Comparison of ENCODE assay signal across 15 cellular contexts in genomic region chr4:136796953-136797352, GRCh38.
DNase-seq lines count a peak whose midpoint lies in the region; ATAC-seq and TF ChIP-seq lines count a peak whose summit lies in the region.
"Had no signal": no experiment of that assay in that cellular context is flagged by ENCODE, and none has a peak within 500 bp of the region (broad histone marks: within the 10 kb centered on the region; RNA-seq: fewer than 3 reads in every experiment).

No MANE protein-coding gene starts in this region.

- H3K9ac ChIP-seq in H9 (ENCODE audit: extremely low read depth, insufficient read length, low read length), result no peak overlapping the region
- H3K9ac ChIP-seq: BLaER1 treated with 17β-estradiol and CSF1 and Interleukin-3, amounts not matched to agents 10 nM and 100 nM had no signal

- H3K4me2 ChIP-seq in H9 (ENCODE audit: insufficient read depth, insufficient read length, low read length), result peak overlapping the region; percentile 12
- H3K4me2 ChIP-seq: BLaER1 treated with 17β-estradiol and CSF1 and Interleukin-3, amounts not matched to agents 10 nM and 100 nM had no signal

- no peak overlapping the region for H3T11ph ChIP-seq in H9 (ENCODE audit: low read length)

- H3K23ac ChIP-seq in H9 (ENCODE audit: insufficient read length, low read depth, low read length), result no peak overlapping the region

- H3K4ac ChIP-seq in H9 (ENCODE audit: low read depth, low read length), result no peak overlapping the region

- no peaks in the 10 kb centered on the region for H3K36me3 ChIP-seq in iPS DF 6.9 (ENCODE audit: control insufficient read depth, insufficient read depth, low read length)
- H3K36me3 ChIP-seq: BLaER1 treated with 17β-estradiol and CSF1 and Interleukin-3, amounts not matched to agents 10 nM and 100 nM had no signal

- H2AK5ac ChIP-seq in H9 (ENCODE audit: insufficient read length, low read length), result no peak overlapping the region

- H2BK5ac ChIP-seq in H9 (ENCODE audit: insufficient read length, low read length), result no peak overlapping the region

- no peak overlapping the region for H3K14ac ChIP-seq in H9 (ENCODE audit: insufficient read depth, low read length)

- no peak overlapping the region; a peak in 1 of 5 replicates for H3K4me3 Mint-ChIP-seq in H9
- H3K4me3 Mint-ChIP-seq: CD4-positive, CD25-positive, alpha-beta regulatory T cell; IgD-negative memory B cell had no signal

- H3K23me2 ChIP-seq in H9 (ENCODE audit: insufficient read length, low read depth, low read length, poor library complexity, severe bottlenecking), result no peaks in the 10 kb centered on the region

- no peaks in the 10 kb centered on the region for H3K27me3 ChIP-seq in H9 (ENCODE audit: insufficient read depth, low read length)
- no peaks in the 10 kb centered on the region for H3K27me3 ChIP-seq in iPS DF 6.9 (ENCODE audit: control insufficient read depth, insufficient read depth, low read length)
- H3K27me3 ChIP-seq: BLaER1 treated with 17β-estradiol and CSF1 and Interleukin-3, amounts not matched to agents 10 nM and 100 nM had no signal

- H3K27me3 Mint-ChIP-seq in H9 (ENCODE audit: low read depth), result peaks cover 1% of the 10 kb centered on the region; the same call in 1 of the 2 replicates
- H3K27me3 Mint-ChIP-seq: CD4-positive, CD25-positive, alpha-beta regulatory T cell; IgD-negative memory B cell had no signal

- no peak overlapping the region for H4K5ac ChIP-seq in H9 (ENCODE audit: insufficient read length, low read depth, low read length)

- peaks cover 9% of the 10 kb centered on the region; the same call in 1 of the 2 replicates for H3K4me1 ChIP-seq in H9 (ENCODE audit: insufficient read depth, low read length)
- H3K4me1 ChIP-seq in iPS DF 6.9 (ENCODE audit: control insufficient read depth, insufficient read depth, low read length), result no peaks in the 10 kb centered on the region
- H3K4me1 ChIP-seq: BLaER1 treated with 17β-estradiol and CSF1 and Interleukin-3, amounts not matched to agents 10 nM and 100 nM had no signal

- H3K56ac ChIP-seq in H9 (ENCODE audit: insufficient read length, low read depth, low read length), result no peak overlapping the region

- H2BK15ac ChIP-seq in H9 (ENCODE audit: low read depth, low read length), result no peak overlapping the region

- no peak for ATAC-seq in HG03460 (IDR thresholded peaks at IDR 0.05; ENCODE audit: unreplicated experiment)

- H3K27ac ChIP-seq in H9 (ENCODE audit: insufficient read length, low read depth, low read length), result peak overlapping the region; percentile 89
- H3K27ac ChIP-seq in iPS DF 6.9 (ENCODE audit: low read length), result peak overlapping the region; percentile 15
- H3K27ac ChIP-seq: BLaER1 treated with 17β-estradiol and CSF1 and Interleukin-3, amounts not matched to agents 10 nM and 100 nM had no signal

- H3K9me3 Mint-ChIP-seq in H9, result peaks cover 4 to 9% of the 10 kb centered on the region in 2 experiments

- H3K4me3 ChIP-seq in iPS DF 6.9 (ENCODE audit: low read length), result no peak overlapping the region
- H3K4me3 ChIP-seq: BLaER1 treated with 17β-estradiol and CSF1 and Interleukin-3, amounts not matched to agents 10 nM and 100 nM had no signal

- H2BK120ac ChIP-seq in H9 (ENCODE audit: low read depth, low read length, poor library complexity, severe bottlenecking), result no peak overlapping the region

- no peaks in the 10 kb centered on the region for H3K79me1 ChIP-seq in H9 (ENCODE audit: insufficient read depth, low read depth, low read length, poor library complexity, severe bottlenecking)

- no peak overlapping the region for H2BK12ac ChIP-seq in H9 (ENCODE audit: insufficient read length, low read depth, low read length)

- H3K4me1 Mint-ChIP-seq in H9, result peaks cover 29 to 33% of the 10 kb centered on the region in 2 experiments
- H3K4me1 Mint-ChIP-seq: CD4-positive, CD25-positive, alpha-beta regulatory T cell; IgD-negative memory B cell had no signal

- H4K91ac ChIP-seq in H9 (ENCODE audit: insufficient read length, low read depth, low read length), result no peak overlapping the region

- WGBS in H9 (ENCODE audit: extremely low coverage, insufficient read length, low lambda C conversion rate), result no CpG with 5 or more reads among the region's 3 CpGs
- WGBS in iPS DF 6.9 (ENCODE audit: insufficient coverage, insufficient read length), result no CpG with 5 or more reads among the region's 3 CpGs

- peak overlapping the region; percentile 81 to 98 (median 97); a peak in 6 of 7 replicates for H3K27ac Mint-ChIP-seq in H9
- H3K27ac Mint-ChIP-seq: CD4-positive, CD25-positive, alpha-beta regulatory T cell; IgD-negative memory B cell had no signal

- no peak overlapping the region for H3K18ac ChIP-seq in H9 (ENCODE audit: insufficient read length, low read depth, low read length)

- H3K79me2 ChIP-seq in H9 (ENCODE audit: insufficient read depth, low read length), result no peaks in the 10 kb centered on the region

- H3K36me3 Mint-ChIP-seq in H9 (ENCODE audit: insufficient read depth in 1 of 3, low read depth in 3 of 3), result peaks cover 8 to 12% (median 12%) of the 10 kb centered on the region in 3 experiments; a peak in 6 of 7 replicates
- H3K36me3 Mint-ChIP-seq: CD4-positive, CD25-positive, alpha-beta regulatory T cell; IgD-negative memory B cell had no signal

- H4K8ac ChIP-seq in H9 (replicated peaks; ENCODE audit: insufficient read length, low read depth, low read length), result no peak overlapping the region

- no peaks in the 10 kb centered on the region for H4K20me1 ChIP-seq in H9 (ENCODE audit: control insufficient read depth, insufficient read depth, insufficient read length)
- H4K20me1 ChIP-seq: BLaER1 treated with 17β-estradiol and CSF1 and Interleukin-3, amounts not matched to agents 10 nM and 100 nM had no signal

- no peak overlapping the region for H2AFZ ChIP-seq in H9 (ENCODE audit: low read length)

- TF ChIP-seq CTCF in H9 (conservative IDR thresholded peaks at IDR 0.05), result no peak

- no peak for DNase-seq in H9
- peak; percentile 15 for DNase-seq in dermis blood vessel endothelial cell
- DNase-seq in iPS DF 6.9 (ENCODE audit: low read depth, low spot score), result peak; percentile 9
- peak; percentile 13 for DNase-seq in iPS-NIHi7 (ENCODE audit: extremely low spot score)
- no peak for DNase-seq in kidney glomerular epithelial cell (lab: John Stamatoyannopoulos, UW)
- DNase-seq in HCEC 1CT, result no peak
- no peak for DNase-seq in Ammon's horn (ENCODE audit: low spot score)
- DNase-seq: 8988T; AML-193; CD4-positive, CD25-positive, alpha-beta regulatory T cell; DMS53; GF-D8 had no signal

- H3K9me3 ChIP-seq in H9 (ENCODE audit: control insufficient read depth, low read depth, low read length), result no peaks in the 10 kb centered on the region
- H3K9me3 ChIP-seq in iPS DF 6.9 (ENCODE audit: control insufficient read depth, insufficient read depth, low read length), result no peaks in the 10 kb centered on the region
- H3K9me3 ChIP-seq: BLaER1 treated with 17β-estradiol and CSF1 and Interleukin-3, amounts not matched to agents 10 nM and 100 nM had no signal

- no peak overlapping the region for H2BK20ac ChIP-seq in H9 (ENCODE audit: low read depth, low read length, poor library complexity, severe bottlenecking)

Comparison
In these comparisons a context has a peak if more than half of its experiments do, and no peak if none do; other contexts are left out.
1. DNase-seq: peak in dermis blood vessel endothelial cell (single experiment), iPS DF 6.9 (single experiment) and iPS-NIHi7 (single experiment); none in H9 (single experiment), kidney glomerular epithelial cell (single experiment), HCEC 1CT (single experiment) and Ammon's horn (single experiment).